Comparison of ENCODE assay signal across 11 cellular contexts in the genomic region with DNA sequence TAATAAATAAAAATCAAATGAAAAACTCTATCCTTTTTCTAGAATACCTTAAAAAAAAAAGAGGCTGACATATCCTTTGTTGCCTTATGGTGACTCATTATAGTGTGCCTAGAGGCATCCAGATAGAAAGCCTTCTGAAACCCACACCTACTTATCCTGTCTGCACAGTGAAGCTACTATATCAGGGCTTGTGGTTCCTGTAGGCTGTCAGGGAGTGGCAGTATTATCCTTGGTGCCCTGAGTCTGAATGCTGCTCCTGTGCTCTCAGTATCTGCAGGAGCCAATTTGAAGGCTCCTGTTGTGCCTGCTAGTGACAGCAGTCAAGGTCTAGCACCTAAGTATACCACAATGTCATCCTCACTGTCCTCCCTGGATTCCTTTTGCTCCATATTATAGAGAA.
DNase-seq lines count a peak whose midpoint lies in the region; ATAC-seq and TF ChIP-seq lines count a peak whose summit lies in the region.
"Had no signal": no experiment of that assay in that cellular context is flagged by ENCODE, and none has a peak within 500 bp of the region (broad histone marks: within the 10 kb centered on the region; RNA-seq: fewer than 3 reads in every experiment).

No MANE protein-coding gene starts in this region.

- peak; percentile 61 to 78 for ATAC-seq in activated naive CD4-positive, alpha-beta T cell treated with anti-CD3 and anti-CD28 coated beads, Interleukin-2, amount 50 U/mL, for 72 hours
- ATAC-seq in HG03060 (IDR thresholded peaks at IDR 0.05; ENCODE audit: low read depth, unreplicated experiment) = peak; percentile 50

- H3K27me3 ChIP-seq in smooth muscle cell (ENCODE audit: low read depth) = no peaks in the 10 kb centered on the region

- peaks cover 3 to 4% of the 10 kb centered on the region in 2 donors for H3K9me3 Mint-ChIP-seq in activated naive CD4-positive, alpha-beta T cell treated with anti-CD3 and anti-CD28 coated beads, Interleukin-2, amount 50 U/mL, for 72 hours
- H3K9me3 Mint-ChIP-seq: activated T-helper 1 cell treated with anti-CD3 and anti-CD28 coated beads, Interleukin-12 subunit alpha, Interleukin-12 subunit beta, Interleukin-2, Interleukin-4 antibody, amounts not matched to agents 30 ng/mL and 10 ng/mL and 1 ng/mL, durations not matched to agents 14 hours and 24 hours and 36 hours had no signal

- no peaks in the 10 kb centered on the region for H3K9me3 ChIP-seq in smooth muscle cell (replicated peaks; ENCODE audit: low read depth)

- no peaks in the 10 kb centered on the region for H3K36me3 Mint-ChIP-seq in activated naive CD4-positive, alpha-beta T cell treated with anti-CD3 and anti-CD28 coated beads, Interleukin-2, amount 50 U/mL, for 72 hours

- H4K20me1 ChIP-seq in smooth muscle cell (ENCODE audit: low read depth) = no peaks in the 10 kb centered on the region

- no peak overlapping the region for H3K9ac ChIP-seq in smooth muscle cell (ENCODE audit: low read depth)

- H3F3A ChIP-seq in smooth muscle cell (ENCODE audit: low read depth) = no peaks in the 10 kb centered on the region

- H3K4me3 ChIP-seq in smooth muscle cell = no peak overlapping the region
- H3K4me3 ChIP-seq: PC-9 had no signal

- no peak overlapping the region for H3K27ac Mint-ChIP-seq in activated naive CD4-positive, alpha-beta T cell treated with anti-CD3 and anti-CD28 coated beads, Interleukin-2, amount 50 U/mL, for 72 hours
- H3K27ac Mint-ChIP-seq: activated T-helper 1 cell treated with anti-CD3 and anti-CD28 coated beads, Interleukin-12 subunit alpha, Interleukin-12 subunit beta, Interleukin-2, Interleukin-4 antibody, amounts not matched to agents 30 ng/mL and 10 ng/mL and 1 ng/mL, durations not matched to agents 14 hours and 24 hours and 36 hours had no signal

- DNase-seq in activated naive CD4-positive, alpha-beta T cell treated with anti-CD3 and anti-CD28 coated beads, Interleukin-2, amount 50 U/mL, for 72 hours (ENCODE audit: low spot score in 2 of 2) = no peak
- DNase-seq in activated naive CD4-positive, alpha-beta T cell treated with anti-CD3 and anti-CD28 coated beads, Interleukin-2, amount 50 U/mL, for 16 hours = no peak
- peak; percentile 9 for DNase-seq in T1000 (lab: John Stamatoyannopoulos, UW)
- DNase-seq in smooth muscle cell (lab: John Stamatoyannopoulos, UW; ENCODE audit: unreplicated experiment) = no peak
- no peak for DNase-seq in HK-2 (ENCODE audit: unreplicated experiment)
- DNase-seq in NOMO-1 treated with dmso at 0.1 percent for 144 hours (lab: John Stamatoyannopoulos, UW; ENCODE audit: unreplicated experiment) = no peak
- no peak for DNase-seq in activated CD4-positive, alpha-beta T cell treated with anti-CD3 and anti-CD28 coated beads, Interleukin-2, amount 50 U/mL, for 4 hours
- DNase-seq: AML-193 had no signal

- no peaks in the 10 kb centered on the region for H3K4me1 ChIP-seq in smooth muscle cell (ENCODE audit: low read depth)

- no peak overlapping the region for H2AFZ ChIP-seq in smooth muscle cell (ENCODE audit: low read depth)
- H2AFZ ChIP-seq: PC-9 had no signal

- no peak for TF ChIP-seq CTCF in smooth muscle cell (IDR thresholded peaks at IDR 0.05; ENCODE audit: borderline replicate concordance, insufficient read depth, poor library complexity, severe bottlenecking)

- no peaks in the 10 kb centered on the region for H3K36me3 ChIP-seq in smooth muscle cell (ENCODE audit: low read depth)

- H3K4me2 ChIP-seq in smooth muscle cell = peak overlapping the region; percentile 9
- H3K4me2 ChIP-seq: PC-9 had no signal

- H3K79me2 ChIP-seq in smooth muscle cell (ENCODE audit: low read depth) = no peaks in the 10 kb centered on the region

- peak overlapping the region; percentile 90 for H3K27ac ChIP-seq in smooth muscle cell (ENCODE audit: low read depth)
- H3K27ac ChIP-seq: PC-9 had no signal
